12 cellular contexts compared by ENCODE assay signal in genomic region chr2:167140767-167141166, GRCh38.
DNase-seq lines count a peak whose midpoint lies in the region; ATAC-seq, FAIRE-seq and TF ChIP-seq lines count a peak whose summit lies in the region.
"Had no signal": no experiment of that assay in that cellular context is flagged by ENCODE, and none has a peak within 500 bp of the region (broad histone marks: within the 10 kb centered on the region; RNA-seq: fewer than 3 reads in every experiment).

No MANE protein-coding gene starts in this region.

- no peak for TF ChIP-seq POLR2A in HepG2 (IDR thresholded peaks at IDR 0.05; ENCODE audit: insufficient read depth in 1 of 2, low read depth in 2 of 2, low read length in 2 of 2)
- TF ChIP-seq POLR2A in right lobe of liver (IDR thresholded peaks at IDR 0.05): no peak

- H3K27ac ChIP-seq in HepG2 (ENCODE audit: extremely low read length, insufficient read depth, low read length) (no peak overlapping the region), right lobe of liver (no peak overlapping the region), hepatocyte (no peak overlapping the region), aorta (ENCODE audit: low read depth in 1 of 2, low read length in 2 of 2) (no peak overlapping the region)
- H3K27ac ChIP-seq: BLaER1 treated with 17β-estradiol and CSF1 and Interleukin-3, amounts not matched to agents 10 nM and 100 nM; neural progenitor cell had no signal

- TF ChIP-seq EP300 in HepG2 (IDR thresholded peaks at IDR 0.05; ENCODE audit: low read depth in 2 of 2, low read length in 2 of 2): no peak
- TF ChIP-seq EP300 in HepG2 (CRISPR knock-in tag; IDR thresholded peaks at IDR 0.05; ENCODE audit: borderline replicate concordance): no peak

- ATAC-seq in HepG2 (no peak), right lobe of liver (no peak), aorta (ENCODE audit: low FRiP score) (peak; percentile 74)

- CTCF ChIA-PET in HepG2 (lab: Yijun Ruan, JAX; ENCODE audit: low intra/inter-chr PET ratio, low total read pairs): no interaction called here

- FAIRE-seq in HepG2 (lab: Jason Lieb, UNC): no peak
- FAIRE-seq in GM19239 (lab: Jason Lieb, UNC): no peak

- H3K9me3 ChIP-seq in HepG2 (ENCODE audit: low read length): no peaks in the 10 kb centered on the region
- H3K9me3 ChIP-seq in right lobe of liver: no peaks in the 10 kb centered on the region
- no peaks in the 10 kb centered on the region for H3K9me3 ChIP-seq in hepatocyte (ENCODE audit: low read depth)
- no peaks in the 10 kb centered on the region for H3K9me3 ChIP-seq in aorta (ENCODE audit: control insufficient read depth, low read length)
- H3K9me3 ChIP-seq: BLaER1 treated with 17β-estradiol and CSF1 and Interleukin-3, amounts not matched to agents 10 nM and 100 nM had no signal

- no TSS peak for BruUV-seq in HepG2 (replicated peaks; lab: Mats Ljungman, UMichigan)

- H3K4me2 ChIP-seq in HepG2 (ENCODE audit: low read depth, low read length): no peak overlapping the region
- H3K4me2 ChIP-seq in hepatocyte: no peak overlapping the region
- H3K4me2 ChIP-seq: BLaER1 treated with 17β-estradiol and CSF1 and Interleukin-3, amounts not matched to agents 10 nM and 100 nM; neural progenitor cell had no signal

- H4K20me1 ChIP-seq in HepG2 (ENCODE audit: insufficient read depth, low read length): no peaks in the 10 kb centered on the region
- no peaks in the 10 kb centered on the region for H4K20me1 ChIP-seq in hepatocyte (ENCODE audit: insufficient read depth, poor library complexity, severe bottlenecking)
- H4K20me1 ChIP-seq: BLaER1 treated with 17β-estradiol and CSF1 and Interleukin-3, amounts not matched to agents 10 nM and 100 nM had no signal

- no peaks in the 10 kb centered on the region for H3K36me3 ChIP-seq in HepG2 (replicated peaks in 1 of 2; ENCODE audit: control insufficient read depth in 1 of 2, insufficient read depth in 2 of 2, low read length in 2 of 2)
- H3K36me3 ChIP-seq in right lobe of liver: no peaks in the 10 kb centered on the region
- H3K36me3 ChIP-seq in hepatocyte (replicated peaks; ENCODE audit: insufficient read depth, low read depth): no peaks in the 10 kb centered on the region
- H3K36me3 ChIP-seq in aorta (ENCODE audit: control insufficient read depth in 1 of 2, insufficient read depth in 2 of 2, low read length in 1 of 2): no peaks in the 10 kb centered on the region
- H3K36me3 ChIP-seq: BLaER1 treated with 17β-estradiol and CSF1 and Interleukin-3, amounts not matched to agents 10 nM and 100 nM; neural progenitor cell had no signal

- no peaks in the 10 kb centered on the region for H3K79me2 ChIP-seq in HepG2 (ENCODE audit: insufficient read depth, low read length)
- no peaks in the 10 kb centered on the region for H3K79me2 ChIP-seq in hepatocyte

- in situ Hi-C loops in HepG2 (cut with HindIII; ENCODE audit: extremely low pct_ligation_motif_present, low pct_unique_long_range_greater_than_20kb): loop anchor here (25.0 kb wide), 1 partner anchor 972 kb away; no protein-coding TSS in a partner anchor

- 24% methylated on average over 4 of the region's 4 CpGs for WGBS in HepG2 (ENCODE audit: low lambda C conversion rate)
- 42% methylated on average over 4 of the region's 4 CpGs for WGBS in right lobe of liver (ENCODE audit: insufficient coverage, low coverage, low lambda C conversion rate, missing lambda C conversion rate)
- 53% methylated on average over 4 of the region's 4 CpGs for WGBS in hepatocyte (ENCODE audit: low lambda C conversion rate, missing lambda C conversion rate)
- 2 to 5% methylated on average over 4 of the region's 4 CpGs for WGBS in aorta, 2 donors

- H3K9me2 ChIP-seq in hepatocyte (replicated peaks; ENCODE audit: insufficient read depth): no peaks in the 10 kb centered on the region

- H3K4me3 ChIP-seq in HepG2 (replicated peaks in 1 of 3; ENCODE audit: insufficient read depth in 1 of 3, low read depth in 2 of 3, low read length in 3 of 3) (no peak overlapping the region), right lobe of liver (no peak overlapping the region), hepatocyte (no peak overlapping the region), aorta (ENCODE audit: low read length in 2 of 2) (no peak overlapping the region)
- H3K4me3 ChIP-seq: BLaER1 treated with 17β-estradiol and CSF1 and Interleukin-3, amounts not matched to agents 10 nM and 100 nM; neural progenitor cell had no signal

- H2AFZ ChIP-seq in HepG2 (ENCODE audit: low read length) (no peak overlapping the region), hepatocyte (no peak overlapping the region)

- intact Hi-C loops in HepG2 (cut with micrococcal nuclease; ENCODE audit: unreplicated experiment) (no loop called here), right lobe of liver (cut with DNase I) (no loop called here), aorta (cut with DNase I) (loop anchor here (5.0 kb wide), 3 partner anchors 47 to 72 kb away; no protein-coding TSS in a partner anchor), head of caudate nucleus (cut with DNase I) (no loop called here)

- H3K27me3 ChIP-seq in HepG2 (ENCODE audit: control insufficient read depth in 1 of 2, insufficient read depth in 2 of 2, low read length in 2 of 2) (no peaks in the 10 kb centered on the region), right lobe of liver (no peaks in the 10 kb centered on the region), hepatocyte (no peaks in the 10 kb centered on the region), aorta (ENCODE audit: control insufficient read depth in 1 of 2, insufficient read depth in 2 of 2, low read length in 1 of 2) (no peaks in the 10 kb centered on the region)
- H3K27me3 ChIP-seq: BLaER1 treated with 17β-estradiol and CSF1 and Interleukin-3, amounts not matched to agents 10 nM and 100 nM; neural progenitor cell had no signal

- DNase-seq in HepG2 (ENCODE audit: low spot score) (peak; percentile 62), right lobe of liver (no peak), astrocyte of the hippocampus (ENCODE audit: low read depth, low spot score) (peak; percentile 96), hepatocyte (ENCODE audit: low spot score) (peak; percentile 21), aorta (no peak), head of caudate nucleus (no peak), GM19239 (ENCODE audit: insufficient read length, low spot score) (no peak)
- no peak for DNase-seq in activated CD8-positive, alpha-beta memory T cell treated with anti-CD3 and anti-CD28 coated beads, Interleukin-2, amount 50 U/mL, for 48 hours
- DNase-seq: erythroblast, NCI-H1105 had no signal

- no peak for TF ChIP-seq RAD21 in HepG2 (CRISPR knock-in tag; IDR thresholded peaks at IDR 0.05)

- POLR2A ChIA-PET in HepG2 (lab: Yijun Ruan, JAX): interaction anchor here (1.0 kb wide), 1 partner anchor 37 kb away, joined by 3 read pairs; no protein-coding TSS in a partner anchor

- TF ChIP-seq CTCF in HepG2 (CRISPR knock-in tag; IDR thresholded peaks at IDR 0.05): no peak
- no peak for TF ChIP-seq CTCF in right lobe of liver (IDR thresholded peaks at IDR 0.05)
- no peak for TF ChIP-seq CTCF in hepatocyte (IDR thresholded peaks at IDR 0.05; ENCODE audit: poor library complexity)

- no peaks in the 10 kb centered on the region for H3K4me1 ChIP-seq in HepG2 (ENCODE audit: insufficient read depth, low read length)
- no peaks in the 10 kb centered on the region for H3K4me1 ChIP-seq in right lobe of liver
- no peaks in the 10 kb centered on the region for H3K4me1 ChIP-seq in hepatocyte (ENCODE audit: insufficient read depth)
- peaks cover 0 to 2% of the 10 kb centered on the region in 2 donors for H3K4me1 ChIP-seq in aorta (ENCODE audit: control insufficient read depth in 1 of 2, insufficient read depth in 2 of 2, low read length in 2 of 2)
- H3K4me1 ChIP-seq: neural progenitor cell had no signal

- H3K9ac ChIP-seq in HepG2 (ENCODE audit: insufficient read depth, low read depth, low read length): no peak overlapping the region
- H3K9ac ChIP-seq: BLaER1 treated with 17β-estradiol and CSF1 and Interleukin-3, amounts not matched to agents 10 nM and 100 nM; neural progenitor cell had no signal

TF ChIP-seq in HepG2, 621 proteins besides CTCF, POLR2A, EP300 and RAD21:
- no peak for TF ChIP-seq ZNF768 (CRISPR knock-in tag; IDR thresholded peaks at IDR 0.05)

Comparison
In these comparisons a context has a peak if more than half of its experiments do, and no peak if none do; other contexts are left out.
1. DNase-seq: peak in HepG2 (single experiment), astrocyte of the hippocampus (single experiment) and hepatocyte (single experiment); none in right lobe of liver (0 of 3), aorta (0 of 2), head of caudate nucleus (0 of 42), activated CD8-positive, alpha-beta memory T cell treated with anti-CD3 and anti-CD28 coated beads, Interleukin-2, amount 50 U/mL, for 48 hours (single experiment) and GM19239 (single experiment).
2. intact Hi-C loops: an anchor here in aorta (5.0 kb wide); none called in HepG2, right lobe of liver and head of caudate nucleus.